1 cellular context compared by ENCODE assay signal in genomic region chr1:18645172-18646090, GRCh38.
TF ChIP-seq lines count a peak whose summit lies in the region.

No MANE protein-coding gene starts in this region.

TF ChIP-seq in IMR-90, 13 proteins besides CTCF, POLR2A, EP300 and RAD21 (continued from another document):
- no peak for TF ChIP-seq USF2 (IDR thresholded peaks at IDR 0.05; ENCODE audit: low read depth, low read length)
- no peak for TF ChIP-seq SMC3 (IDR thresholded peaks at IDR 0.05; ENCODE audit: low read depth, low read length)
- no peak for TF ChIP-seq MAFK (IDR thresholded peaks at IDR 0.05; ENCODE audit: low read depth, low read length)
- no peak for TF ChIP-seq NFE2L2 (IDR thresholded peaks at IDR 0.05; ENCODE audit: low read depth, low read length)
- no peak for TF ChIP-seq MXI1 (IDR thresholded peaks at IDR 0.05; ENCODE audit: borderline replicate concordance, low read depth, low read length)
- TF ChIP-seq MAZ (IDR thresholded peaks at IDR 0.05; ENCODE audit: borderline replicate concordance, low read depth, low read length), result no peak
- TF ChIP-seq BHLHE40 (IDR thresholded peaks at IDR 0.05; ENCODE audit: low read depth, low read length), result no peak
- TF ChIP-seq CEBPB (IDR thresholded peaks at IDR 0.05; ENCODE audit: low read depth, low read length), result no peak
- no peak for TF ChIP-seq FOS (IDR thresholded peaks at IDR 0.05; ENCODE audit: low read depth, low read length)
- TF ChIP-seq RFX5 (IDR thresholded peaks at IDR 0.05; ENCODE audit: low read depth, low read length), result no peak
- no peak for TF ChIP-seq RCOR1 (IDR thresholded peaks at IDR 0.05; ENCODE audit: insufficient replicate concordance, low read length)
